ENCODE assay signal across 8 cellular contexts in genomic region chr18:46332956-46333355, GRCh38.
DNase-seq lines count a peak whose midpoint lies in the region; ATAC-seq and TF ChIP-seq lines count a peak whose summit lies in the region.

No MANE protein-coding gene starts in this region.

- H3K27me3 ChIP-seq in CD4-positive, alpha-beta T cell (ENCODE audit: control insufficient read depth, insufficient read depth, low read length): peaks cover 35% of the 10 kb centered on the region
- H3K27me3 ChIP-seq in ectodermal cell (ENCODE audit: control insufficient read depth, insufficient read depth, low read length, poor library complexity, severe bottlenecking) (peaks cover 8% of the 10 kb centered on the region), Karpas-422 (ENCODE audit: low read length) (no peaks in the 10 kb centered on the region)

- no peak for ATAC-seq in CD4-positive, alpha-beta T cell (ENCODE audit: poor library complexity)
- ATAC-seq in natural killer cell (peak; percentile 27 to 37 (median 33)), GM18858 (IDR thresholded peaks at IDR 0.05; ENCODE audit: unreplicated experiment) (no peak)

- H3K27ac ChIP-seq in CD4-positive, alpha-beta T cell (ENCODE audit: low read depth, low read length): no peak overlapping the region
- H3K27ac ChIP-seq in ectodermal cell (ENCODE audit: insufficient read depth, low read depth, low read length, poor library complexity, severe bottlenecking): no peak overlapping the region
- no peak overlapping the region for H3K27ac ChIP-seq in Karpas-422 (ENCODE audit: low read length)

- peak overlapping the region; percentile 65 for H3K4me3 ChIP-seq in LNCaP clone FGC (ENCODE audit: low read depth, low read length)
- peak overlapping the region; percentile 78 for H3K4me3 ChIP-seq in ectodermal cell (ENCODE audit: insufficient read depth, low read depth, low read length)
- no peak overlapping the region for H3K4me3 ChIP-seq in Karpas-422 (ENCODE audit: low read length)

- peaks cover 38% of the 10 kb centered on the region for H3K4me1 ChIP-seq in ectodermal cell (ENCODE audit: control insufficient read depth, insufficient read depth, low read length)
- H3K4me1 ChIP-seq in Karpas-422 (ENCODE audit: low read length): peaks cover 2% of the 10 kb centered on the region; the same call in 1 of the 2 replicates

- no peaks in the 10 kb centered on the region for H3K36me3 Mint-ChIP-seq in CD4-positive, alpha-beta T cell (ENCODE audit: low read depth)
- H3K36me3 Mint-ChIP-seq in natural killer cell: no peaks in the 10 kb centered on the region

- no peaks in the 10 kb centered on the region for H3K36me3 ChIP-seq in ectodermal cell (ENCODE audit: control insufficient read depth, insufficient read depth, low read length)
- no peaks in the 10 kb centered on the region for H3K36me3 ChIP-seq in Karpas-422 (ENCODE audit: insufficient read depth, low read length)

- CTCF ChIA-PET in CD4-positive, alpha-beta T cell (lab: Charles Lee): no interaction called here

- H2AFZ ChIP-seq in Karpas-422 (ENCODE audit: low read length): no peak overlapping the region

- WGBS in ectodermal cell, 2 experiments: 56 to 57% methylated on average over 9 of the region's 9 CpGs

- peak overlapping the region; percentile 51 for H3K4me3 Mint-ChIP-seq in CD4-positive, alpha-beta T cell
- H3K4me3 Mint-ChIP-seq in natural killer cell: peak overlapping the region; percentile 87

- H3K9me3 Mint-ChIP-seq in CD4-positive, alpha-beta T cell: no peaks in the 10 kb centered on the region
- no peaks in the 10 kb centered on the region for H3K9me3 Mint-ChIP-seq in natural killer cell

- H3K27ac Mint-ChIP-seq in CD4-positive, alpha-beta T cell: no peak overlapping the region
- H3K27ac Mint-ChIP-seq in natural killer cell: peak overlapping the region; percentile 64 to 78

- H3K9me2 ChIP-seq in Karpas-422 (replicated peaks; ENCODE audit: insufficient read depth, low read length): no peaks in the 10 kb centered on the region

- H3K4me2 ChIP-seq in Karpas-422 (ENCODE audit: low read depth, low read length, poor library complexity, severe bottlenecking): no peak overlapping the region

- H3K79me2 ChIP-seq in Karpas-422 (ENCODE audit: low read length): no peaks in the 10 kb centered on the region

- POLR2A ChIA-PET in CD4-positive, alpha-beta T cell (lab: Charles Lee): no interaction called here

- no peaks in the 10 kb centered on the region for H4K20me1 ChIP-seq in Karpas-422 (ENCODE audit: insufficient read depth, low read depth, low read length)

- DNase-seq in CD4-positive, alpha-beta T cell: no peak
- DNase-seq in LNCaP clone FGC (ENCODE audit: low read depth) (peak; percentile 61), natural killer cell (peak; percentile 31), Karpas-422 (no peak), NCI-H446 treated with DMSO at 0.1 percent for 48 hours (lab: John Stamatoyannopoulos, UW) (no peak)
- DNase-seq in stimulated activated CD4-positive, alpha-beta T cell treated with anti-CD3 and anti-CD28 coated beads, Interleukin-4, amount 100 ng/mL, for 1 hour: no peak

- intact Hi-C loops in CD4-positive, alpha-beta T cell (cut with DNase I, micrococcal nuclease): no loop called here
- intact Hi-C loops in natural killer cell (cut with micrococcal nuclease): loop anchor here (10.0 kb wide), 2 partner anchors 648 to 1592 kb away; no protein-coding TSS in a partner anchor

- H3K9ac ChIP-seq in Karpas-422 (ENCODE audit: low read length): no peak overlapping the region

- no peaks in the 10 kb centered on the region for H3K9me3 ChIP-seq in CD4-positive, alpha-beta T cell (ENCODE audit: control insufficient read depth, low read length)
- no peaks in the 10 kb centered on the region for H3K9me3 ChIP-seq in ectodermal cell (ENCODE audit: control insufficient read depth, low read length)
- H3K9me3 ChIP-seq in Karpas-422 (ENCODE audit: low read length): no peaks in the 10 kb centered on the region

- peaks cover 21% of the 10 kb centered on the region for H3K4me1 Mint-ChIP-seq in CD4-positive, alpha-beta T cell (ENCODE audit: low read depth)
- H3K4me1 Mint-ChIP-seq in natural killer cell: peaks cover 52 to 53% of the 10 kb centered on the region in 2 donors

- TF ChIP-seq CTCF in CD4-positive, alpha-beta T cell (IDR thresholded peaks at IDR 0.05): no peak
- no peak for TF ChIP-seq CTCF in LNCaP clone FGC (IDR thresholded peaks at IDR 0.05; ENCODE audit: control insufficient read depth, extremely low read depth, insufficient read depth)
- no peak for TF ChIP-seq CTCF in natural killer cell (IDR thresholded peaks at IDR 0.05)

- H3K27me3 Mint-ChIP-seq in CD4-positive, alpha-beta T cell: peaks cover 62% of the 10 kb centered on the region
- H3K27me3 Mint-ChIP-seq in natural killer cell (ENCODE audit: low read depth in 2 of 2): no peaks in the 10 kb centered on the region

Comparison
In these comparisons a context has a peak if more than half of its experiments do, and no peak if none do; other contexts are left out.
1. ATAC-seq: peak in natural killer cell (3 of 3); none in CD4-positive, alpha-beta T cell (single experiment) and GM18858 (single experiment).
2. DNase-seq: peak in LNCaP clone FGC (single experiment) and natural killer cell (single experiment); none in CD4-positive, alpha-beta T cell (0 of 10), Karpas-422 (single experiment), stimulated activated CD4-positive, alpha-beta T cell treated with anti-CD3 and anti-CD28 coated beads, Interleukin-4, amount 100 ng/mL, for 1 hour (single experiment) and NCI-H446 treated with DMSO at 0.1 percent for 48 hours (single experiment).